8 cellular contexts compared by ENCODE assay signal in the genomic region with DNA sequence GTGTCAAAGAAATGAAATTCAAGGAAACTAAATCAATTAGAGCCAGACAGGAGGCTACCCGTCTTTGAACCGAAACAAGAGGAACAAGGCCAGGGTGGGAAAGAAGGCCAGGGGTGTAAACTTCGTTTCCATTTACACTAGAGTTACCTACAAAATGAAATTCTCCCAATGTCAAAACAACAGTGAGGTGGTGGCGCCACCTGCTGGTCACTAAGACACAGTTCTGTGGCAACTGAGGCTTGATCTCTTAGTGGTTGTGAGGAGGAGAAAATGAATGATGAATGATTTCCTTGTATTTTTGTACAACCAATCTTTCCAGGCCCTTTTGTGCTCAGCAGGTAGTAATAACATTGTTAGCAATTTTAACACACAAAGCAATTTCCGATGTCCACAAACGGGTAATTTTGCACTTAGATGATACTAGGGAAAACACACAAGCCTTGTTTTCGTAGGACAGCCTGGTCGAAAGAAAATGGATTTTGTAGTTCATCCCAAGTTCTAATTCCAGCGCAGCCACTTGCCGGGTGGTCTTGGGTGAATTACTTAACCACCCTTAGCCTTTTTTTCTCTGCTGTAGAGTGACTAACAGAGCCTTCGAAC. TPM values are rescaled to one million over a fixed set of nuclear protein-coding genes. Genes with fewer than 3 reads are reported as not detected.
DNase-seq lines count a peak whose midpoint lies in the region; ATAC-seq and TF ChIP-seq lines count a peak whose summit lies in the region.

No MANE protein-coding gene starts in this region.

- TF ChIP-seq CTCF in chondrocyte (IDR thresholded peaks at IDR 0.05) (peak; percentile 96), left lung (IDR thresholded peaks at IDR 0.05) (peak; percentile 88 to 93)

- DNase-seq in GDM1 (lab: John Stamatoyannopoulos, UW) (peak; percentile 25), NCI-H446 (lab: John Stamatoyannopoulos, UW) (peak; percentile 72 to 86), chondrocyte (ENCODE audit: low spot score) (no peak), left lung (peak; percentile 60 to 81)
- DNase-seq in activated CD4-positive, alpha-beta T cell treated with anti-CD3 and anti-CD28 coated beads for 24 hours (ENCODE audit: low read depth in 2 of 2): peak; percentile 52 to 72
- DNase-seq in stimulated activated CD4-positive, alpha-beta T cell treated with anti-CD3 and anti-CD28 coated beads, Interleukin-4, amount 100 ng/mL, for 48 hours (ENCODE audit: low read depth in 2 of 2): peak; percentile 63 to 71

- H3K9me3 Mint-ChIP-seq in chondrocyte (ENCODE audit: low read depth): no peaks in the 10 kb centered on the region

- no peaks in the 10 kb centered on the region for H3K36me3 Mint-ChIP-seq in chondrocyte (ENCODE audit: low read depth)

- no peak overlapping the region for H3K27ac ChIP-seq in left lung

- intact Hi-C loops in left lung (cut with DNase I): loop anchor here in 1 of 2 donors (10.0 kb wide), 2 partner anchors 410 to 490 kb away; no protein-coding TSS in a partner anchor

- ATAC-seq in HG03095 (IDR thresholded peaks at IDR 0.05; ENCODE audit: unreplicated experiment): peak; percentile 74
- peak; percentile 85 for ATAC-seq in left lung
- ATAC-seq in HG02938 (IDR thresholded peaks at IDR 0.05; ENCODE audit: unreplicated experiment): no peak

- H3K4me1 ChIP-seq in left lung: no peaks in the 10 kb centered on the region

- no peak overlapping the region for H3K4me3 Mint-ChIP-seq in chondrocyte (ENCODE audit: unreplicated experiment)

- no peaks in the 10 kb centered on the region for H3K27me3 ChIP-seq in left lung

- H3K27me3 Mint-ChIP-seq in chondrocyte (ENCODE audit: low read depth): peaks cover 2% of the 10 kb centered on the region

- H3K36me3 ChIP-seq in left lung: no peaks in the 10 kb centered on the region

- no peak overlapping the region for H3K27ac Mint-ChIP-seq in chondrocyte (ENCODE audit: unreplicated experiment)

- no peaks in the 10 kb centered on the region for H3K9me3 ChIP-seq in left lung

- no peak overlapping the region for H3K4me3 ChIP-seq in left lung

- H3K4me1 Mint-ChIP-seq in chondrocyte (ENCODE audit: low read depth): no peaks in the 10 kb centered on the region

RNA-seq across cellular contexts. Expression of gene SOD1, which starts 54.8 kb away (rescaled TPM):
- total RNA-seq in chondrocyte (179 to 238 TPM (median 188 TPM) in 3 replicates), left lung (100 to 1,000 TPM; 142 to 158 TPM)
